Comparison of ENCODE assay signal across 13 cellular contexts in the genomic region with DNA sequence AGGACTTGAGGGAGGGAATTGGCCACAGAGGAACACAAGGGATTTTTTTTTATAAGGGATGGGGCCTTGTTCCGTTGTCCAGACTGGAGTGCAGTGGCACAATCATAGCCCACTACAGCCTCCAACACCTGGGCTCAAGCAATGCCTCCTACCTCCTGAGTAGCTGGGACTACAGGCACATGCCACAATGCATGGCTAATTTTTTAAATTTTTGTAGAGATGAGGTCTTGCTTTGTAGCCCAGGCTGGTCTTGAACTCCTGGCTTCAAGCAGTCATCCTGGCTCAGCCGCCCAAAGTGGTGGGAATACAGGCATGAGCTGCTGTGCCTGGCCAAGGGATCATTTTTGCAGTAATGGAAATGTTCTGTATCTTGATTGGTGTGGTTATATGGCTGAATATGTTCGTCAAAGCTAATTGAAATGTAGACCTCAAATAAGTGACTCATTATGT. TPM values are rescaled to one million over a fixed set of nuclear protein-coding genes. Genes with fewer than 3 reads are reported as not detected.
DNase-seq lines count a peak whose midpoint lies in the region; ATAC-seq and TF ChIP-seq lines count a peak whose summit lies in the region.
"Had no signal": no experiment of that assay in that cellular context is flagged by ENCODE, and none has a peak within 500 bp of the region (broad histone marks: within the 10 kb centered on the region; RNA-seq: fewer than 3 reads in every experiment).

No MANE protein-coding gene starts in this region.

- H3K27me3 ChIP-seq in smooth muscle cell (ENCODE audit: low read depth): no peaks in the 10 kb centered on the region
- H3K27me3 ChIP-seq: ovary, upper lobe of left lung had no signal

- POLR2A ChIA-PET in naive thymus-derived CD8-positive, alpha-beta T cell (lab: Charles Lee): interaction anchor here (0.8 kb wide), 1 partner anchor 15 kb away, joined by 3 read pairs; no protein-coding TSS in a partner anchor

- H3K4me1 Mint-ChIP-seq in activated CD4-positive, alpha-beta T cell treated with anti-CD3 and anti-CD28 coated beads, Interleukin-2, amount 10 ng/mL, durations not matched to agents 24 days and 14 days: peaks cover 39% of the 10 kb centered on the region
- H3K4me1 Mint-ChIP-seq in naive thymus-derived CD8-positive, alpha-beta T cell: peaks cover 0 to 23% (median 1%) of the 10 kb centered on the region in 4 donors

- peaks cover 3% of the 10 kb centered on the region for H3K36me3 ChIP-seq in smooth muscle cell (ENCODE audit: low read depth)
- H3K36me3 ChIP-seq: ovary had no signal

- H3K4me2 ChIP-seq in smooth muscle cell: peak overlapping the region; percentile 77

- 87% methylated on average over 3 of the region's 3 CpGs for WGBS in smooth muscle cell (ENCODE audit: low lambda C conversion rate)

- H3K9me3 ChIP-seq in smooth muscle cell (replicated peaks; ENCODE audit: low read depth): no peaks in the 10 kb centered on the region
- H3K9me3 ChIP-seq: ovary, upper lobe of left lung had no signal

- H4K20me1 ChIP-seq in smooth muscle cell (ENCODE audit: low read depth): no peaks in the 10 kb centered on the region

- H3F3A ChIP-seq in smooth muscle cell (ENCODE audit: low read depth): peaks cover 19% of the 10 kb centered on the region

- peaks cover 67% of the 10 kb centered on the region for H3K79me2 ChIP-seq in smooth muscle cell (ENCODE audit: low read depth)

- peaks cover 31% of the 10 kb centered on the region for H3K4me1 ChIP-seq in smooth muscle cell (ENCODE audit: low read depth)

- no peak overlapping the region for H2AFZ ChIP-seq in smooth muscle cell (ENCODE audit: low read depth)

- intact Hi-C loops in activated CD4-positive, alpha-beta T cell treated with anti-CD3 and anti-CD28 coated beads, Interleukin-2, amount 10 ng/mL, durations not matched to agents 24 days and 14 days (cut with micrococcal nuclease): no loop called here

- H3K27me3 Mint-ChIP-seq in activated CD4-positive, alpha-beta T cell treated with anti-CD3 and anti-CD28 coated beads, Interleukin-2, amount 10 ng/mL, durations not matched to agents 24 days and 14 days: no peaks in the 10 kb centered on the region
- H3K27me3 Mint-ChIP-seq in naive thymus-derived CD8-positive, alpha-beta T cell: no peaks in the 10 kb centered on the region

- peak overlapping the region; percentile 89 for H3K27ac Mint-ChIP-seq in activated CD4-positive, alpha-beta T cell treated with anti-CD3 and anti-CD28 coated beads, Interleukin-2, amount 10 ng/mL, durations not matched to agents 24 days and 14 days
- peak overlapping the region in 2 of 10 donors; percentile 13 to 31 for H3K27ac Mint-ChIP-seq in naive thymus-derived CD8-positive, alpha-beta T cell

- H3K4me3 Mint-ChIP-seq in activated CD4-positive, alpha-beta T cell treated with anti-CD3 and anti-CD28 coated beads, Interleukin-2, amount 10 ng/mL, durations not matched to agents 24 days and 14 days: peak overlapping the region; percentile 63
- no peak overlapping the region for H3K4me3 Mint-ChIP-seq in naive thymus-derived CD8-positive, alpha-beta T cell

- peak overlapping the region; percentile 100 for H3K27ac ChIP-seq in smooth muscle cell (ENCODE audit: low read depth)
- H3K27ac ChIP-seq: ovary, upper lobe of left lung had no signal

- peaks cover 4% of the 10 kb centered on the region for H3K9me3 Mint-ChIP-seq in activated CD4-positive, alpha-beta T cell treated with anti-CD3 and anti-CD28 coated beads, Interleukin-2, amount 10 ng/mL, durations not matched to agents 24 days and 14 days
- H3K9me3 Mint-ChIP-seq in naive thymus-derived CD8-positive, alpha-beta T cell: peaks cover 0 to 5% (median 3%) of the 10 kb centered on the region in 9 donors

- H3K36me3 Mint-ChIP-seq in activated CD4-positive, alpha-beta T cell treated with anti-CD3 and anti-CD28 coated beads, Interleukin-2, amount 10 ng/mL, durations not matched to agents 24 days and 14 days (ENCODE audit: low read depth): peaks cover 58% of the 10 kb centered on the region
- H3K36me3 Mint-ChIP-seq in naive thymus-derived CD8-positive, alpha-beta T cell: peaks cover 8 to 58% (median 20%) of the 10 kb centered on the region in 3 donors

- H3K9ac ChIP-seq in smooth muscle cell (ENCODE audit: low read depth): peak overlapping the region; percentile 43

- DNase-seq in activated CD4-positive, alpha-beta T cell treated with anti-CD3 and anti-CD28 coated beads, Interleukin-2, amount 10 ng/mL, durations not matched to agents 24 days and 14 days: peak; percentile 63
- no peak for DNase-seq in activated CD4-positive, alpha-beta T cell treated with anti-CD3 and anti-CD28 coated beads for 1 hour
- DNase-seq in RPMI7951 (ENCODE audit: low read depth) (peak; percentile 57), astrocyte of the hippocampus (ENCODE audit: low read depth, low spot score) (peak; percentile 42), smooth muscle cell (lab: John Stamatoyannopoulos, UW; ENCODE audit: unreplicated experiment) (no peak), inferior parietal cortex (ENCODE audit: extremely low spot score) (no peak)
- no peak for DNase-seq in naive thymus-derived CD8-positive, alpha-beta T cell
- DNase-seq: Karpas-422; NCI-H2107; NK-92 treated with Interleukin-12 subunit alpha and Interleukin-12 subunit beta, amount 100 ng/mL, for 24 hours; ovary; upper lobe of left lung had no signal

- ATAC-seq in naive thymus-derived CD8-positive, alpha-beta T cell: no peak
- no peak for ATAC-seq in HG03159 (IDR thresholded peaks at IDR 0.05; ENCODE audit: unreplicated experiment)

- no peak overlapping the region for H3K4me3 ChIP-seq in smooth muscle cell
- H3K4me3 ChIP-seq: ovary, upper lobe of left lung had no signal

- no peak for TF ChIP-seq CTCF in smooth muscle cell (IDR thresholded peaks at IDR 0.05; ENCODE audit: borderline replicate concordance, insufficient read depth, poor library complexity, severe bottlenecking)

RNA-seq across cellular contexts. Expression of a gene that starts 56.9 kb away (rescaled TPM):
- total RNA-seq in activated CD4-positive, alpha-beta T cell treated with anti-CD3 and anti-CD28 coated beads, Interleukin-2, amount 10 ng/mL, durations not matched to agents 24 days and 14 days: 417 and 422 TPM in 2 replicates
- total RNA-seq in RPMI7951 (2014; rRNA removed; shearing (Covaris generic)): 211 and 212 TPM in 2 replicates
- total RNA-seq in smooth muscle cell: 514 and 545 TPM in 2 replicates
- 102 and 116 TPM in 2 replicates for polyA plus RNA-seq in smooth muscle cell
- 10 to 100 TPM; 63.5 to 65.1 TPM for total RNA-seq in naive thymus-derived CD8-positive, alpha-beta T cell
- 10 to 100 TPM; 39.8 to 57.1 (median 40.9) TPM for polyA plus RNA-seq in naive thymus-derived CD8-positive, alpha-beta T cell

RNA-seq across cellular contexts. Expression of a gene that starts 57.1 kb away (rescaled TPM):
- total RNA-seq in activated CD4-positive, alpha-beta T cell treated with anti-CD3 and anti-CD28 coated beads, Interleukin-2, amount 10 ng/mL, durations not matched to agents 24 days and 14 days: 49.0 and 50.3 TPM in 2 replicates
- 19.1 and 30.6 TPM in 2 replicates for total RNA-seq in RPMI7951 (2014; rRNA removed; shearing (Covaris generic))
- total RNA-seq in smooth muscle cell: 11.4 and 28.2 TPM in 2 replicates
- polyA plus RNA-seq in smooth muscle cell: 26.2 and 27.5 TPM in 2 replicates
- 10 to 100 TPM; 16.2 to 17.3 TPM for total RNA-seq in naive thymus-derived CD8-positive, alpha-beta T cell
- 10 to 100 TPM; 14.4 to 19.7 (median 17.8) TPM for polyA plus RNA-seq in naive thymus-derived CD8-positive, alpha-beta T cell

Comparison
In these comparisons a context has a peak if more than half of its experiments do, and no peak if none do; other contexts are left out.
1. DNase-seq: peak in activated CD4-positive, alpha-beta T cell treated with anti-CD3 and anti-CD28 coated beads, Interleukin-2, amount 10 ng/mL, durations not matched to agents 24 days and 14 days (single experiment), RPMI7951 (single experiment) and astrocyte of the hippocampus (single experiment); none in activated CD4-positive, alpha-beta T cell treated with anti-CD3 and anti-CD28 coated beads for 1 hour (single experiment), smooth muscle cell (single experiment), naive thymus-derived CD8-positive, alpha-beta T cell (0 of 10) and inferior parietal cortex (single experiment).